In the genomic region with DNA sequence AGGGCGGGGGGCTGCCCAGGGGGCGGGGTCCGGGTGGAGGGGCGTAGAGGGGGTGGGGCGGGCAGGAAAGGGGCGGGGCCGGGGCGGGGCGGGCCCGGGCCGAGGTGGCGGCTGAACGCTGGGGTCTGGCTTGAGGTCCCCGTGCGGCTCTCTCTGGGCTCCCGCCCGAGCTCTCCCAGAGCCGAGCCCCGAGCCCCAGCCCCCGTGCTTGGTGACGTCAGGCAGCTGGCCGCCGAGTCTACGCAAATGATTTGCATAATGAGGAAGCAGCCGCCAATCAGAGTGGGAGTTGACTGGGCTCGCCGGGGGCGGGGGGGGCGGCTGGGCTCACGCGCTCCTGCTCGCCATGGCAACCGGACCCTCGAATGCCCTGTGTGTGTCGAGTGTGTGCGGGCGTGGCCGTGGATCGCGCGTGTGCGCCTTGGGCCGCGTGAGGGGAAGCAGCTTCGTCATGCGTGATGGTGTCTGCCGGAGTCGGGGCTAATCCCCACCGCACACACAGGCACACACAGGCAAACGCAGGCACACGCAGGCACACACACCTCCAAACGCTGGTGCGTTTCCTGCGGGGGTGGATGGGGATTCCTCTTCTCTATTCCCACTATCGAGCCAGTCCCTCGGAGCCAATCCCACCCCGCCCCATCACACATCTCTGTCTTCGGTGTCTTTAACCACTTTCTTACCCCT, we compare ENCODE assay signal across 2 cellular contexts.
TF ChIP-seq lines count a peak whose summit lies in the region.

CELF6 (minus strand) TSS at position 173 of the 687 bp plus-strand sequence. CDS start 283 bp downstream, outside the sequence.

TF ChIP-seq in liver, 16 proteins besides CTCF, POLR2A, EP300 and RAD21:
- no peak for TF ChIP-seq TAF1 (conservative IDR thresholded peaks at IDR 0.05)
- TF ChIP-seq, protein P1, sequence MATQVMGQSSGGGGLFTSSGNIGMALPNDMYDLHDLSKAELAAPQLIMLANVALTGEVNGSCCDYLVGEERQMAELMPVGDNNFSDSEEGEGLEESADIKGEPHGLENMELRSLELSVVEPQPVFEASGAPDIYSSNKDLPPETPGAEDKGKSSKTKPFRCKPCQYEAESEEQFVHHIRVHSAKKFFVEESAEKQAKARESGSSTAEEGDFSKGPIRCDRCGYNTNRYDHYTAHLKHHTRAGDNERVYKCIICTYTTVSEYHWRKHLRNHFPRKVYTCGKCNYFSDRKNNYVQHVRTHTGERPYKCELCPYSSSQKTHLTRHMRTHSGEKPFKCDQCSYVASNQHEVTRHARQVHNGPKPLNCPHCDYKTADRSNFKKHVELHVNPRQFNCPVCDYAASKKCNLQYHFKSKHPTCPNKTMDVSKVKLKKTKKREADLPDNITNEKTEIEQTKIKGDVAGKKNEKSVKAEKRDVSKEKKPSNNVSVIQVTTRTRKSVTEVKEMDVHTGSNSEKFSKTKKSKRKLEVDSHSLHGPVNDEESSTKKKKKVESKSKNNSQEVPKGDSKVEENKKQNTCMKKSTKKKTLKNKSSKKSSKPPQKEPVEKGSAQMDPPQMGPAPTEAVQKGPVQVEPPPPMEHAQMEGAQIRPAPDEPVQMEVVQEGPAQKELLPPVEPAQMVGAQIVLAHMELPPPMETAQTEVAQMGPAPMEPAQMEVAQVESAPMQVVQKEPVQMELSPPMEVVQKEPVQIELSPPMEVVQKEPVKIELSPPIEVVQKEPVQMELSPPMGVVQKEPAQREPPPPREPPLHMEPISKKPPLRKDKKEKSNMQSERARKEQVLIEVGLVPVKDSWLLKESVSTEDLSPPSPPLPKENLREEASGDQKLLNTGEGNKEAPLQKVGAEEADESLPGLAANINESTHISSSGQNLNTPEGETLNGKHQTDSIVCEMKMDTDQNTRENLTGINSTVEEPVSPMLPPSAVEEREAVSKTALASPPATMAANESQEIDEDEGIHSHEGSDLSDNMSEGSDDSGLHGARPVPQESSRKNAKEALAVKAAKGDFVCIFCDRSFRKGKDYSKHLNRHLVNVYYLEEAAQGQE (IDR thresholded peaks at IDR 0.05) = peak; percentile 10

TF ChIP-seq in HepG2, 621 proteins besides CTCF, POLR2A, EP300 and RAD21:
- TF ChIP-seq, protein P2, sequence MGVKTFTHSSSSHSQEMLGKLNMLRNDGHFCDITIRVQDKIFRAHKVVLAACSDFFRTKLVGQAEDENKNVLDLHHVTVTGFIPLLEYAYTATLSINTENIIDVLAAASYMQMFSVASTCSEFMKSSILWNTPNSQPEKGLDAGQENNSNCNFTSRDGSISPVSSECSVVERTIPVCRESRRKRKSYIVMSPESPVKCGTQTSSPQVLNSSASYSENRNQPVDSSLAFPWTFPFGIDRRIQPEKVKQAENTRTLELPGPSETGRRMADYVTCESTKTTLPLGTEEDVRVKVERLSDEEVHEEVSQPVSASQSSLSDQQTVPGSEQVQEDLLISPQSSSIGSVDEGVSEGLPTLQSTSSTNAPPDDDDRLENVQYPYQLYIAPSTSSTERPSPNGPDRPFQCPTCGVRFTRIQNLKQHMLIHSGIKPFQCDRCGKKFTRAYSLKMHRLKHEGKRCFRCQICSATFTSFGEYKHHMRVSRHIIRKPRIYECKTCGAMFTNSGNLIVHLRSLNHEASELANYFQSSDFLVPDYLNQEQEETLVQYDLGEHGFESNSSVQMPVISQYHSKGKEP (CRISPR knock-in tag; IDR thresholded peaks at IDR 0.05) = no peak
- TF ChIP-seq NBN (conservative IDR thresholded peaks at IDR 0.05) (no peak), ZNF501 (CRISPR knock-in tag; IDR thresholded peaks at IDR 0.05) (no peak), SMARCE1 (IDR thresholded peaks at IDR 0.05; ENCODE audit: borderline replicate concordance) (no peak), ZKSCAN1 (IDR thresholded peaks at IDR 0.05; ENCODE audit: low read length) (no peak), SMAD1 (CRISPR knock-in tag; IDR thresholded peaks at IDR 0.05; ENCODE audit: borderline replicate concordance, low read depth) (no peak), ARNTL (CRISPR knock-in tag; IDR thresholded peaks at IDR 0.05) (no peak), HNF4A (CRISPR knock-in tag; IDR thresholded peaks at IDR 0.05) (no peak), KAT2B (IDR thresholded peaks at IDR 0.05; ENCODE audit: borderline replicate concordance, low read depth, low read length) (no peak), ZNF766 (CRISPR knock-in tag; IDR thresholded peaks at IDR 0.05; ENCODE audit: borderline replicate concordance) (no peak), ERF (CRISPR knock-in tag; IDR thresholded peaks at IDR 0.05) (no peak), BRD4 (CRISPR knock-in tag; IDR thresholded peaks at IDR 0.05) (no peak), KAT7 (CRISPR knock-in tag; IDR thresholded peaks at IDR 0.05; ENCODE audit: borderline replicate concordance) (no peak), ZNF740 (CRISPR knock-in tag; IDR thresholded peaks at IDR 0.05) (no peak), ZNF777 (CRISPR knock-in tag; IDR thresholded peaks at IDR 0.05) (no peak)
TF ChIP-seq in HepG2: peak in this region for 0.
